Comparison of ENCODE assay signal across 8 cellular contexts in the genomic region with DNA sequence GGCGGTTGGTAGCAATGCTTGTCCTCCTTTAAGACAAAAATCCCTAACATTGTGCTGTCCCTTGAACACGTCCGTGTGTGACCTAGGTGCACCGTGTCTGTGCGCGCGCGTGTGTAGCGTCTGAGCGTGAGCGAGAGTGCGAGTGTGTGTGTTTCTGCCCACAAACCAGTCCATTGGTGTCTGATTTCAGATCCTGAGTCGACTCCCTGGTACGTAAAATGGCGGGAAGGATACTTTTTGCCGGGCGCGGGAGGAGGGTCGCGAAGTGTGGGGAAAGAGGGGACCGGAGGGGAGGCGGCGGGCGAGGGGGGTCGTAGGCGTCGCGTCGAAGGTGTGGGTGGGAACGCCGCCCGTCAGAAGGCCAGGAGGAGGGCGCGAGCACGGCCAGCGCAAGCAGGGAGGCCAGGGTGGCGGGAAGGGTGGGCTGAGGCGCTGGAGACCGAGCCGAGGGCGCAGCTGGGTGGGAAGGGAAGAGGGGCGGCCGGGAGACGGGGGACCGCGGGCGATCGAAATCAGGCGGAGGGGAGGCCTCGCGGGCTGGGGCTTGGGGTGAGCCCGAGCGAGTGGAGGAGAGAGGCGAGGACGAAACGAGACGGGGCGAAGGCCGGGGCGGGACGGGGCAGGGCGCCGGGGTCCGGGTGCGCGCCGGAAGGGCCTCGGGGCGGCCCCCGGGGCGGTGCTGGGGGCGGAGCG. TPM values are rescaled to one million over a fixed set of nuclear protein-coding genes. Genes with fewer than 3 reads are reported as not detected.
DNase-seq lines count a peak whose midpoint lies in the region; ATAC-seq, FAIRE-seq and TF ChIP-seq lines count a peak whose summit lies in the region.

No MANE protein-coding gene starts in this region.

- no peaks in the 10 kb centered on the region for H3K36me3 ChIP-seq in endothelial cell of umbilical vein (ENCODE audit: control insufficient read depth in 2 of 2, extremely low read depth in 1 of 2, insufficient read depth in 2 of 2, low read length in 2 of 2)

- peak overlapping the region; percentile 74 for H3K4me3 Mint-ChIP-seq in activated CD4-positive, alpha-beta T cell treated with anti-CD3 and anti-CD28 coated beads for 36 hours
- peak overlapping the region; percentile 86 to 88 for H3K4me3 Mint-ChIP-seq in stimulated activated naive B cell treated with anti-CD40 and anti-IgM and Interleukin-4, amounts not matched to agents 10 μg/mL and 1 μg/mL and 100 μg/mL, for 72 hours

- no peak overlapping the region for H3K27ac Mint-ChIP-seq in activated CD4-positive, alpha-beta T cell treated with anti-CD3 and anti-CD28 coated beads for 36 hours
- peak overlapping the region; percentile 79 for H3K27ac Mint-ChIP-seq in stimulated activated naive B cell treated with anti-CD40 and anti-IgM and Interleukin-4, amounts not matched to agents 10 μg/mL and 1 μg/mL and 100 μg/mL, for 72 hours

- H3K79me2 ChIP-seq in endothelial cell of umbilical vein (ENCODE audit: control insufficient read depth, insufficient read depth, low read length) = no peaks in the 10 kb centered on the region

- no peaks in the 10 kb centered on the region for H3K9me1 ChIP-seq in endothelial cell of umbilical vein (replicated peaks; ENCODE audit: control insufficient read depth, extremely low read depth, insufficient read depth, low read length)

- BruUV-seq in endothelial cell of umbilical vein (replicated peaks; lab: Mats Ljungman, UMichigan) = no TSS peak

- H3K4me2 ChIP-seq in endothelial cell of umbilical vein (ENCODE audit: insufficient read depth, low read length) = no peak overlapping the region

- POLR2A ChIA-PET in activated CD4-positive, alpha-beta T cell treated with anti-CD3 and anti-CD28 coated beads for 36 hours (lab: Charles Lee) = interaction anchor here (0.6 kb wide), 1 partner anchor 201 kb away, joined by 3 read pairs; no protein-coding TSS in a partner anchor
- POLR2A ChIA-PET in endothelial cell of umbilical vein (lab: Charles Lee) = no interaction called here

- CTCF ChIA-PET in activated CD4-positive, alpha-beta T cell treated with anti-CD3 and anti-CD28 coated beads for 36 hours (lab: Charles Lee) = interaction anchor here (0.6 to 1.1 kb wide), 3 partner anchors 12 to 68 kb away, joined by 3 to 4 read pairs (median 3); no protein-coding TSS in a partner anchor
- CTCF ChIA-PET in endothelial cell of umbilical vein (lab: Charles Lee) = interaction anchor here (1.0 kb wide), 1 partner anchor 39 kb away, joined by 3 read pairs; no protein-coding TSS in a partner anchor

- dilution Hi-C loops in endothelial cell of umbilical vein (cut with MboI; ENCODE audit: extremely low pct_ligation_motif_present, low sequenced_read_pairs) = no loop called here

- H3K9me3 Mint-ChIP-seq in activated CD4-positive, alpha-beta T cell treated with anti-CD3 and anti-CD28 coated beads for 36 hours (ENCODE audit: low read depth) = no peaks in the 10 kb centered on the region
- H3K9me3 Mint-ChIP-seq in stimulated activated naive B cell treated with anti-CD40 and anti-IgM and Interleukin-4, amounts not matched to agents 10 μg/mL and 1 μg/mL and 100 μg/mL, for 72 hours = peaks cover 8 to 9% of the 10 kb centered on the region in 2 donors

- TF ChIP-seq POLR2A in endothelial cell of umbilical vein (IDR thresholded peaks at IDR 0.05; ENCODE audit: low read depth, low read length) = no peak

- no peaks in the 10 kb centered on the region for H4K20me1 ChIP-seq in endothelial cell of umbilical vein (replicated peaks; ENCODE audit: control insufficient read depth, extremely low read depth, insufficient read depth, low read length)

- DNase-seq in activated CD4-positive, alpha-beta T cell treated with anti-CD3 and anti-CD28 coated beads for 36 hours = peak; percentile 29
- no peak for DNase-seq in activated CD4-positive, alpha-beta T cell treated with anti-CD3 and anti-CD28 coated beads, Interleukin-2, amount 50 U/mL, for 1 hour
- DNase-seq in NCI-H748 (lab: John Stamatoyannopoulos, UW; ENCODE audit: unreplicated experiment) (peak; percentile 83), endothelial cell of umbilical vein (ENCODE audit: low read depth, low spot score) (no peak), LoVo (ENCODE audit: low spot score) (no peak), NCI-H128 (lab: John Stamatoyannopoulos, UW; ENCODE audit: unreplicated experiment) (no peak)
- no peak for DNase-seq in stimulated activated naive B cell treated with anti-CD40 and anti-IgM and Interleukin-4, amounts not matched to agents 10 μg/mL and 1 μg/mL and 100 μg/mL, for 72 hours

- H3K27me3 Mint-ChIP-seq in activated CD4-positive, alpha-beta T cell treated with anti-CD3 and anti-CD28 coated beads for 36 hours = peaks cover 72% of the 10 kb centered on the region
- peaks cover 45 to 74% of the 10 kb centered on the region in 2 donors for H3K27me3 Mint-ChIP-seq in stimulated activated naive B cell treated with anti-CD40 and anti-IgM and Interleukin-4, amounts not matched to agents 10 μg/mL and 1 μg/mL and 100 μg/mL, for 72 hours

- TF ChIP-seq CTCF in endothelial cell of umbilical vein (IDR thresholded peaks at IDR 0.05; ENCODE audit: extremely low read depth in 1 of 2, insufficient read depth in 1 of 2, low read depth in 1 of 2, low read length in 2 of 2) = no peak

- no peak overlapping the region for H3K9ac ChIP-seq in endothelial cell of umbilical vein (replicated peaks; ENCODE audit: extremely low read depth, insufficient read depth, low read length)

- peaks cover 68 to 100% of the 10 kb centered on the region in 2 experiments for H3K27me3 ChIP-seq in endothelial cell of umbilical vein (ENCODE audit: control insufficient read depth in 2 of 2, insufficient read depth in 2 of 2, low read length in 2 of 2)

- no peak for FAIRE-seq in endothelial cell of umbilical vein (lab: Jason Lieb, UNC)

- H3K27ac ChIP-seq in endothelial cell of umbilical vein (ENCODE audit: insufficient read depth, low read depth, low read length) = no peak overlapping the region

- H3K4me3 ChIP-seq in endothelial cell of umbilical vein (replicated peaks in 1 of 3; ENCODE audit: insufficient read depth in 1 of 3, low read depth in 1 of 3, low read length in 3 of 3) = no peak overlapping the region

- H3K9me3 ChIP-seq in endothelial cell of umbilical vein (replicated peaks; ENCODE audit: control insufficient read depth, insufficient read depth, low read length) = no peaks in the 10 kb centered on the region

- H3K4me1 ChIP-seq in endothelial cell of umbilical vein (ENCODE audit: control insufficient read depth, extremely low read depth, insufficient read depth, low read length) = peaks cover 5% of the 10 kb centered on the region

- H3K4me1 Mint-ChIP-seq in activated CD4-positive, alpha-beta T cell treated with anti-CD3 and anti-CD28 coated beads for 36 hours = peaks cover 26% of the 10 kb centered on the region
- peaks cover 19 to 40% of the 10 kb centered on the region in 2 donors for H3K4me1 Mint-ChIP-seq in stimulated activated naive B cell treated with anti-CD40 and anti-IgM and Interleukin-4, amounts not matched to agents 10 μg/mL and 1 μg/mL and 100 μg/mL, for 72 hours

- ATAC-seq in activated CD4-positive, alpha-beta T cell treated with anti-CD3 and anti-CD28 coated beads for 36 hours = no peak
- ATAC-seq in stimulated activated naive B cell treated with anti-CD40 and anti-IgM and Interleukin-4, amounts not matched to agents 10 μg/mL and 1 μg/mL and 100 μg/mL, for 72 hours (replicated peaks) = peak in 1 of 2 donors; percentile 2
- no peak for ATAC-seq in GM19328 (IDR thresholded peaks at IDR 0.05; ENCODE audit: unreplicated experiment)

- intact Hi-C loops in activated CD4-positive, alpha-beta T cell treated with anti-CD3 and anti-CD28 coated beads for 36 hours (cut with DNase I, micrococcal nuclease) = loop anchor here in 1 of 2 experiments (1.0 to 5.0 kb wide), 2 partner anchors 12 to 1883 kb away; partner anchors contain the start of gene HOMER1
- intact Hi-C loops in endothelial cell of umbilical vein (cut with micrococcal nuclease) = loop anchor here (2.0 to 10.0 kb wide), 3 partner anchors 15 to 765 kb away; no protein-coding TSS in a partner anchor

- no peak overlapping the region for H2AFZ ChIP-seq in endothelial cell of umbilical vein (ENCODE audit: low read depth, low read length)

- no peaks in the 10 kb centered on the region for H3K36me3 Mint-ChIP-seq in activated CD4-positive, alpha-beta T cell treated with anti-CD3 and anti-CD28 coated beads for 36 hours (ENCODE audit: low read depth)
- peaks cover 6 to 13% of the 10 kb centered on the region in 2 donors for H3K36me3 Mint-ChIP-seq in stimulated activated naive B cell treated with anti-CD40 and anti-IgM and Interleukin-4, amounts not matched to agents 10 μg/mL and 1 μg/mL and 100 μg/mL, for 72 hours

TF ChIP-seq in endothelial cell of umbilical vein, 7 proteins besides CTCF, POLR2A, EP300 and RAD21:
- TF ChIP-seq EZH2 (IDR thresholded peaks at IDR 0.05; ENCODE audit: borderline replicate concordance, low read depth, low read length, severe bottlenecking) (peak; percentile 92), FOS (IDR thresholded peaks at IDR 0.05; ENCODE audit: borderline replicate concordance, insufficient read depth, low read length) (no peak)

RNA-seq across cellular contexts. Expression of gene OTP, which starts 8.8 kb away (rescaled TPM):
- total RNA-seq in activated CD4-positive, alpha-beta T cell treated with anti-CD3 and anti-CD28 coated beads for 36 hours = not detected
- not detected in 2 replicates for total RNA-seq in endothelial cell of umbilical vein
- polyA plus RNA-seq in endothelial cell of umbilical vein = not detected in 2 replicates
- not detected in 2 replicates for polyA plus RNA-seq in endothelial cell of umbilical vein (2011; cell fraction: cytosol; rRNA removed)
- not detected in 2 replicates for polyA plus RNA-seq in endothelial cell of umbilical vein (2011; cell fraction: nucleus; rRNA removed)
- not detected in 2 replicates for polyA plus RNA-seq in endothelial cell of umbilical vein (2012)
- not detected in 2 replicates for polyA minus RNA-seq in endothelial cell of umbilical vein
- polyA minus RNA-seq in endothelial cell of umbilical vein (2011; cell fraction: cytosol; rRNA and poly(A)+ RNA removed) = not detected
- not detected in 2 replicates for polyA minus RNA-seq in endothelial cell of umbilical vein (2011; cell fraction: nucleus; rRNA and poly(A)+ RNA removed)

Comparison
In these comparisons a context has a peak if more than half of its experiments do, and no peak if none do; other contexts are left out.
1. DNase-seq: peak in activated CD4-positive, alpha-beta T cell treated with anti-CD3 and anti-CD28 coated beads for 36 hours (single experiment) and NCI-H748 (single experiment); none in activated CD4-positive, alpha-beta T cell treated with anti-CD3 and anti-CD28 coated beads, Interleukin-2, amount 50 U/mL, for 1 hour (single experiment), endothelial cell of umbilical vein (single experiment), stimulated activated naive B cell treated with anti-CD40 and anti-IgM and Interleukin-4, amounts not matched to agents 10 μg/mL and 1 μg/mL and 100 μg/mL, for 72 hours (single experiment), LoVo (single experiment) and NCI-H128 (single experiment).